In genomic region chrX:102067966-102068723, GRCh38 we compare ENCODE assay signal across 8 cellular contexts. TPM values are rescaled to one million over a fixed set of nuclear protein-coding genes. Genes with fewer than 3 reads are reported as not detected.
DNase-seq lines count a peak whose midpoint lies in the region; ATAC-seq, FAIRE-seq and TF ChIP-seq lines count a peak whose summit lies in the region.

No MANE protein-coding gene starts in this region.

- no peak overlapping the region for H3K4ac ChIP-seq in mesenchymal stem cell (ENCODE audit: low read depth in 1 of 2, low read length in 2 of 2)

- no peak for TF ChIP-seq EP300 in K562 (IDR thresholded peaks at IDR 0.05; ENCODE audit: low read length)

- H3K4me1 Mint-ChIP-seq in activated CD4-positive, alpha-beta T cell treated with anti-CD3 and anti-CD28 coated beads for 36 hours, result no peaks in the 10 kb centered on the region
- H3K4me1 Mint-ChIP-seq in activated T-helper 17 cell treated with anti-CD3 and anti-CD28 coated beads, Interleukin-2, amount 50 U/mL, for 72 hours, result no peaks in the 10 kb centered on the region

- H2AFZ ChIP-seq in MM.1S (ENCODE audit: low read length) (no peak overlapping the region), K562 (ENCODE audit: low read depth, low read length) (no peak overlapping the region), mesenchymal stem cell (ENCODE audit: low read depth, low read length) (no peak overlapping the region)

- no peak for ATAC-seq in activated CD4-positive, alpha-beta T cell treated with anti-CD3 and anti-CD28 coated beads for 36 hours
- ATAC-seq in K562 (no peak), GM21529 (IDR thresholded peaks at IDR 0.05; ENCODE audit: unreplicated experiment) (no peak), HG03565 (IDR thresholded peaks at IDR 0.05; ENCODE audit: unreplicated experiment) (no peak)
- ATAC-seq in activated T-helper 17 cell treated with anti-CD3 and anti-CD28 coated beads, Interleukin-2, amount 50 U/mL, for 72 hours (replicated peaks), result no peak

- no peak for FAIRE-seq in K562 (lab: Jason Lieb, UNC)

- H4K8ac ChIP-seq in mesenchymal stem cell (ENCODE audit: low read length), result no peak overlapping the region

- H3K9me3 Mint-ChIP-seq in activated CD4-positive, alpha-beta T cell treated with anti-CD3 and anti-CD28 coated beads for 36 hours (ENCODE audit: low read depth), result no peaks in the 10 kb centered on the region
- H3K9me3 Mint-ChIP-seq in activated T-helper 17 cell treated with anti-CD3 and anti-CD28 coated beads, Interleukin-2, amount 50 U/mL, for 72 hours, result no peaks in the 10 kb centered on the region

- H3K4me1 ChIP-seq in MM.1S (ENCODE audit: low read length) (no peaks in the 10 kb centered on the region), K562 (replicated peaks in 1 of 2; ENCODE audit: control insufficient read depth in 2 of 2, insufficient read depth in 2 of 2, low read length in 2 of 2) (no peaks in the 10 kb centered on the region), mesenchymal stem cell (ENCODE audit: control insufficient read depth, insufficient read depth, low read depth, low read length) (no peaks in the 10 kb centered on the region)

- CTCF ChIA-PET in activated CD4-positive, alpha-beta T cell treated with anti-CD3 and anti-CD28 coated beads for 36 hours (lab: Charles Lee), result interaction anchor here (0.7 to 1.4 kb wide), 7 partner anchors 14 to 883 kb away, joined by 3 to 5 read pairs (median 3); no protein-coding TSS in a partner anchor
- CTCF ChIA-PET in K562 (lab: Yijun Ruan, JAX; ENCODE audit: low intra/inter-chr PET ratio), result no interaction called here

- H2BK15ac ChIP-seq in mesenchymal stem cell (ENCODE audit: low read depth, poor library complexity, severe bottlenecking), result no peak overlapping the region

- H3K4me2 ChIP-seq in MM.1S (ENCODE audit: low read depth, low read length) (no peak overlapping the region), K562 (ENCODE audit: insufficient read depth, low read length) (no peak overlapping the region), mesenchymal stem cell (ENCODE audit: low read length, poor library complexity, severe bottlenecking) (no peak overlapping the region)

- H3K9ac ChIP-seq in MM.1S (ENCODE audit: low read length) (no peak overlapping the region), K562 (ENCODE audit: insufficient read depth in 1 of 2, low read depth in 2 of 2, low read length in 2 of 2) (no peak overlapping the region), mesenchymal stem cell (ENCODE audit: low read length) (no peak overlapping the region)

- no peak overlapping the region for H2BK120ac ChIP-seq in mesenchymal stem cell (ENCODE audit: low read depth, low read length)

- no peak overlapping the region for H3K27ac ChIP-seq in MM.1S (ENCODE audit: low read length)
- no peak overlapping the region for H3K27ac ChIP-seq in K562 (ENCODE audit: extremely low read depth, low read depth, low read length)
- H3K27ac ChIP-seq in mesenchymal stem cell (ENCODE audit: low read length, poor library complexity, severe bottlenecking), result no peak overlapping the region

- TF ChIP-seq POLR2A in K562 (conservative IDR thresholded peaks at IDR 0.05), result no peak

- no peaks in the 10 kb centered on the region for H4K20me1 ChIP-seq in MM.1S (ENCODE audit: insufficient read depth, low read length)
- H4K20me1 ChIP-seq in K562 (replicated peaks; ENCODE audit: control insufficient read depth, insufficient read depth, low read length), result no peaks in the 10 kb centered on the region

- no peak overlapping the region for H4K91ac ChIP-seq in mesenchymal stem cell (ENCODE audit: low read length)

- no peaks in the 10 kb centered on the region for H3K9me2 ChIP-seq in MM.1S (replicated peaks; ENCODE audit: insufficient read depth, low read length)

- H3K4me3 ChIP-seq in MM.1S (ENCODE audit: low read length), result no peak overlapping the region
- no peak overlapping the region for H3K4me3 ChIP-seq in K562
- H3K4me3 ChIP-seq in mesenchymal stem cell (ENCODE audit: insufficient read depth in 1 of 2, low read depth in 1 of 2, low read length in 2 of 2), result no peak overlapping the region

- TF ChIP-seq RAD21 in K562 (CRISPR knock-in tag; conservative IDR thresholded peaks at IDR 0.05 in 1 of 2, IDR thresholded peaks at IDR 0.05 in 1 of 2), result peak; percentile 38 to 61

- no peaks in the 10 kb centered on the region for H3K36me3 Mint-ChIP-seq in activated CD4-positive, alpha-beta T cell treated with anti-CD3 and anti-CD28 coated beads for 36 hours (ENCODE audit: low read depth)
- no peaks in the 10 kb centered on the region for H3K36me3 Mint-ChIP-seq in activated T-helper 17 cell treated with anti-CD3 and anti-CD28 coated beads, Interleukin-2, amount 50 U/mL, for 72 hours (ENCODE audit: low read depth)

- H2BK12ac ChIP-seq in mesenchymal stem cell (ENCODE audit: low read length in 2 of 2), result no peak overlapping the region

- H3K18ac ChIP-seq in mesenchymal stem cell (ENCODE audit: low read depth in 1 of 2, low read length in 2 of 2), result no peak overlapping the region

- H3K23ac ChIP-seq in mesenchymal stem cell (ENCODE audit: low read length in 2 of 2), result no peak overlapping the region

- no TSS peak for BruUV-seq in K562 (replicated peaks; lab: Mats Ljungman, UMichigan)

- in situ Hi-C loops in K562 (cut with MboI), result no loop called here

- POLR2A ChIA-PET in activated CD4-positive, alpha-beta T cell treated with anti-CD3 and anti-CD28 coated beads for 36 hours (lab: Charles Lee), result no interaction called here
- POLR2A ChIA-PET in K562 (lab: Yijun Ruan, JAX), result no interaction called here

- H3K4me3 Mint-ChIP-seq in activated CD4-positive, alpha-beta T cell treated with anti-CD3 and anti-CD28 coated beads for 36 hours, result no peak overlapping the region
- H3K4me3 Mint-ChIP-seq in activated T-helper 17 cell treated with anti-CD3 and anti-CD28 coated beads, Interleukin-2, amount 50 U/mL, for 72 hours, result no peak overlapping the region

- no peak overlapping the region for H2BK5ac ChIP-seq in mesenchymal stem cell (ENCODE audit: low read depth, low read length, poor library complexity, severe bottlenecking)

- TF ChIP-seq CTCF in MM.1S (IDR thresholded peaks at IDR 0.05; ENCODE audit: low read length), result peak; percentile 67
- peak; percentile 27 to 54 (median 47); a peak in 5 of 6 replicates for TF ChIP-seq CTCF in K562 (IDR thresholded peaks at IDR 0.05 in 2 of 3, conservative IDR thresholded peaks at IDR 0.05 in 1 of 3; ENCODE audit: insufficient read depth in 2 of 3, low read depth in 1 of 3, low read length in 3 of 3)

- H3K27me3 Mint-ChIP-seq in activated CD4-positive, alpha-beta T cell treated with anti-CD3 and anti-CD28 coated beads for 36 hours, result peaks cover 5% of the 10 kb centered on the region
- peaks cover 3% of the 10 kb centered on the region for H3K27me3 Mint-ChIP-seq in activated T-helper 17 cell treated with anti-CD3 and anti-CD28 coated beads, Interleukin-2, amount 50 U/mL, for 72 hours

- H3K9me3 ChIP-seq in MM.1S (replicated peaks; ENCODE audit: insufficient read depth, low read length) (no peaks in the 10 kb centered on the region), K562 (replicated peaks; ENCODE audit: control insufficient read depth, insufficient read depth, low read depth, low read length) (no peaks in the 10 kb centered on the region), mesenchymal stem cell (ENCODE audit: control insufficient read depth, low read length) (peaks cover 11% of the 10 kb centered on the region)

- H3K27me3 ChIP-seq in MM.1S (replicated peaks; ENCODE audit: insufficient read depth, low read length), result no peaks in the 10 kb centered on the region
- H3K27me3 ChIP-seq in K562 (ENCODE audit: control insufficient read depth in 2 of 2, insufficient read depth in 2 of 2, low read length in 2 of 2), result no peaks in the 10 kb centered on the region
- peaks cover 0 to 18% of the 10 kb centered on the region in 2 experiments for H3K27me3 ChIP-seq in mesenchymal stem cell (ENCODE audit: control insufficient read depth in 1 of 2, insufficient read depth in 1 of 2, low read length in 2 of 2)

- no peak overlapping the region for H2AK5ac ChIP-seq in mesenchymal stem cell (ENCODE audit: low read length, severe bottlenecking)

- H3K14ac ChIP-seq in mesenchymal stem cell (ENCODE audit: low read length in 2 of 2), result no peak overlapping the region

- intact Hi-C loops in activated CD4-positive, alpha-beta T cell treated with anti-CD3 and anti-CD28 coated beads for 36 hours (cut with DNase I, micrococcal nuclease), result loop anchor here in 1 of 2 experiments (10.0 kb wide), 1 partner anchor 427 kb away; no protein-coding TSS in a partner anchor
- intact Hi-C loops in K562 (cut with micrococcal nuclease), result no loop called here

- no peaks in the 10 kb centered on the region for H3K36me3 ChIP-seq in MM.1S (replicated peaks; ENCODE audit: insufficient read depth, low read length)
- no peaks in the 10 kb centered on the region for H3K36me3 ChIP-seq in K562 (ENCODE audit: control insufficient read depth, insufficient read depth, low read length)
- H3K36me3 ChIP-seq in mesenchymal stem cell (ENCODE audit: control insufficient read depth in 1 of 2, insufficient read depth in 2 of 2, low read depth in 1 of 2, low read length in 2 of 2), result no peaks in the 10 kb centered on the region

- no peaks in the 10 kb centered on the region for H3K79me1 ChIP-seq in mesenchymal stem cell (replicated peaks; ENCODE audit: low read length, poor library complexity, severe bottlenecking)

- DNase-seq in activated CD4-positive, alpha-beta T cell treated with anti-CD3 and anti-CD28 coated beads for 36 hours, result peak; percentile 21
- no peak for DNase-seq in activated CD4-positive, alpha-beta T cell treated with anti-CD3 and anti-CD28 coated beads for 1 hour
- DNase-seq in MM.1S, result peak; percentile 41
- DNase-seq in K562 (ENCODE audit: extremely low read depth in 1 of 4, low spot score in 3 of 4), result peak in 2 of 4 experiments; percentile 4 to 23
- DNase-seq in mesenchymal stem cell, result peak; percentile 2

- H3K79me2 ChIP-seq in MM.1S (ENCODE audit: low read length), result no peaks in the 10 kb centered on the region
- no peaks in the 10 kb centered on the region for H3K79me2 ChIP-seq in K562 (ENCODE audit: control insufficient read depth, insufficient read depth, low read length)

- no peaks in the 10 kb centered on the region for H3F3A ChIP-seq in MM.1S (ENCODE audit: insufficient read depth, low read length)

- H3K9me1 ChIP-seq in K562 (ENCODE audit: control insufficient read depth, insufficient read depth, low read length), result no peaks in the 10 kb centered on the region

- H3K27ac Mint-ChIP-seq in activated CD4-positive, alpha-beta T cell treated with anti-CD3 and anti-CD28 coated beads for 36 hours, result no peak overlapping the region
- no peak overlapping the region for H3K27ac Mint-ChIP-seq in activated T-helper 17 cell treated with anti-CD3 and anti-CD28 coated beads, Interleukin-2, amount 50 U/mL, for 72 hours

- WGBS in K562 (ENCODE audit: insufficient coverage, low coverage, missing lambda C conversion rate), result 0% methylated on average over 7 of the region's 8 CpGs
- WGBS in mesenchymal stem cell, result 74% methylated on average over 6 of the region's 8 CpGs

RNA-seq across cellular contexts. Expression of gene TCEAL2, which starts 57.3 kb away (rescaled TPM):
- total RNA-seq in activated CD4-positive, alpha-beta T cell treated with anti-CD3 and anti-CD28 coated beads for 36 hours, result under 1 TPM in 1 of 2 experiments, not detected in 1; 0.28 TPM
- not detected in 2 replicates for total RNA-seq in K562 (2011; cell fraction: chromatin; rRNA removed; ENCODE audit: low replicate concordance)
- not detected in 2 replicates for total RNA-seq in K562 (2011; cell fraction: nucleolus; rRNA removed)
- total RNA-seq in K562 (2011; cell fraction: nucleoplasm; rRNA removed), result not detected in 2 replicates
- total RNA-seq in K562 (2014; rRNA removed), result not detected in 2 replicates
- not detected in 2 replicates for total RNA-seq in K562 (2014; rRNA removed; fragmentation: Illumina TruSeq; extraction: Trizol)
- total RNA-seq in K562 (2015; rRNA removed; fragmentation: Illumina TruSeq; extraction: Trizol), result not detected in 2 replicates
- not detected in 2 replicates for total RNA-seq in K562 (2021)
- not detected in 2 replicates for polyA plus RNA-seq in K562 (2011; rRNA removed)
- polyA plus RNA-seq in K562 (2011; cell fraction: cytosol; rRNA removed), result not detected in 2 replicates
- polyA plus RNA-seq in K562 (2011; cell fraction: nucleus; rRNA removed), result not detected in 2 replicates
- polyA plus RNA-seq in K562 (2012), result not detected in 2 replicates
- not detected in 2 replicates for polyA plus RNA-seq in K562 (2014; fragmentation: Illumina TruSeq; extraction: Trizol)
- polyA plus RNA-seq in K562 (2014; fragmentation: Nextera tagmentation; extraction: Ambion mirVana), result not detected
- not detected in 2 replicates for polyA plus RNA-seq in K562 (2014; rRNA removed)
- not detected in 2 replicates for polyA minus RNA-seq in K562 (2011; rRNA and poly(A)+ RNA removed)
- polyA minus RNA-seq in K562 (2011; cell fraction: cytosol; rRNA and poly(A)+ RNA removed), result not detected in 2 replicates
- not detected in 2 replicates for polyA minus RNA-seq in K562 (2011; cell fraction: nucleus; rRNA and poly(A)+ RNA removed)
- polyA plus RNA-seq in mesenchymal stem cell (2013, experiment 1 of 2), result not detected
- not detected for polyA plus RNA-seq in mesenchymal stem cell (2013, experiment 2 of 2)
- total RNA-seq in activated T-helper 17 cell treated with anti-CD3 and anti-CD28 coated beads, Interleukin-2, amount 50 U/mL, for 72 hours, result under 1 TPM; 0.39 to 0.58 TPM
